Comparison of ENCODE assay signal across 10 cellular contexts in the genomic region with DNA sequence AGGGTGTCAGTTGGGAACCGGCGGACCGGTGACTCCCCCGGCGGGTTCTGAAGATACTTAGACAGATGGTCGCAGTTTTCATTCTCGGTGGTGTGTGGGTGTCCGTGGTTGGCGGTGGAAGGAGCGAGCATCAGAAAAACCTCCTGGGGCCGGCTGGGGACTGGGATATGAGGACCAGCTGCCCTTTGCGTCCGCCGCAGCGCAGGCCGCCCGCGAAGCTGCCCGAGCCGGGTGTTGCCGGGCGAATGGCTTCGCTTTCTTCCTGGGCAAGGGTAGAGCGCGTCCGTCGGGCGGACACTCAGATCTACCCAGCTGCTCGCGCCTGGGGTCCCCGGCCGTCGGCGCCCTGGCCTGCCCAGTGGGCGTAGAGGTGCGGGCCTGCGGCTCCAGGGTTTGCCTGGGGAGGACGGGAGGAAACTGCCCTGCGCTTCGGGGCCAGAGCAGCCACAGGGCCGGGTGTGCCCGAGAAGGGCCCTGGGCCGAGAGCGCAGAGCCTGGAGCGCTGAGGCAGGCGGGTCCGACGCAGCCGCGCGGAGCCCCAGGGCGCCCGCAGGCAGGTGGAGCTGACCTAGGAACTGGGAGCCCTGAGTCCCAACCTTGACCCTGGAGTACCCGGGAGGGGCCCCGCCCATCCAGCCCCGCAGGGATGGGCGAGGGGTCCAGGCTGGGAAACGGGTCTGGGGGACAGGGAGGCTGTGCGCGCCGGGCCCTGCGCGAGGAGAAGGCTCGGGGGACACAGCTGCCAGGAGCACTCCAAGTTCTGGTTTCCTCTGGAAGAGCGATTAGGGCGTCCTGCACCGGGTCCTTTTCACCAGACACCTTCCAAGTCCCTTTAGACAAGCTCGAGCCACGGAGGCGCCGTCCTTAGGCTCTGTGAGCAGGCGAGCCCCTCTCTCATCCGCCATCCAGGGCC. TPM values are rescaled to one million over a fixed set of nuclear protein-coding genes. Genes with fewer than 3 reads are reported as not detected.
A peak's percentile ranks its signal among the peaks of the same experiment; 100 is the strongest.
DNase-seq lines count a peak whose midpoint lies in the region; ATAC-seq and TF ChIP-seq lines count a peak whose summit lies in the region.
"Had no signal": no experiment of that assay in that cellular context is flagged by ENCODE, and none has a peak within 500 bp of the region (broad histone marks: within the 10 kb centered on the region; RNA-seq: fewer than 3 reads in every experiment).

No MANE protein-coding gene starts in this region.

- DNase-seq in Right ventricle myocardium superior (peak; percentile 39), left ventricle myocardium superior (no peak), fibroblast of pulmonary artery (ENCODE audit: low read depth) (peak; percentile 28), neural crest cell (ENCODE audit: low read depth, low spot score) (no peak), NCI-H1092 treated with DMSO at 0.1 percent for 48 hours (lab: John Stamatoyannopoulos, UW) (no peak), HuH-7 (ENCODE audit: low spot score) (no peak)
- DNase-seq: NCI-H2107 had no signal

- H3K4me1 Mint-ChIP-seq in neural crest cell: peaks cover 17% of the 10 kb centered on the region

- H3K9me3 Mint-ChIP-seq in neural crest cell: no peaks in the 10 kb centered on the region
- H3K9me3 Mint-ChIP-seq: T-helper 1 cell treated with Interleukin-12 subunit alpha and Interleukin-12 subunit beta and Interleukin-4 antibody, amounts not matched to agents 30 μg/mL and 1 μg/mL, for 36 hours had no signal

- peak overlapping the region; percentile 83 for H3K4me3 ChIP-seq in fibroblast of pulmonary artery (replicated peaks; ENCODE audit: low read depth, low read length)

- TF ChIP-seq CTCF in fibroblast of pulmonary artery (IDR thresholded peaks at IDR 0.05; ENCODE audit: low read length, missing control alignments) (no peak), neural crest cell (conservative IDR thresholded peaks at IDR 0.05) (no peak)

- intact Hi-C loops in Right ventricle myocardium superior (cut with DNase I): no loop called here
- intact Hi-C loops in left ventricle myocardium superior (cut with micrococcal nuclease): no loop called here

- ATAC-seq in Right ventricle myocardium superior (ENCODE audit: poor library complexity) (no peak), left ventricle myocardium superior (no peak), GM19455 (IDR thresholded peaks at IDR 0.05; ENCODE audit: unreplicated experiment) (no peak), HG02852 (IDR thresholded peaks at IDR 0.05; ENCODE audit: unreplicated experiment) (no peak)

- H3K27me3 Mint-ChIP-seq in neural crest cell (ENCODE audit: low read depth): peaks cover 89% of the 10 kb centered on the region

- H3K27ac Mint-ChIP-seq in neural crest cell (ENCODE audit: unreplicated experiment): no peak overlapping the region
- H3K27ac Mint-ChIP-seq: T-helper 1 cell treated with Interleukin-12 subunit alpha and Interleukin-12 subunit beta and Interleukin-4 antibody, amounts not matched to agents 30 μg/mL and 1 μg/mL, for 36 hours had no signal

- no peaks in the 10 kb centered on the region for H3K36me3 Mint-ChIP-seq in neural crest cell (ENCODE audit: low read depth)

- H3K4me3 Mint-ChIP-seq in neural crest cell: peak overlapping the region; percentile 67
- H3K4me3 Mint-ChIP-seq: T-helper 1 cell treated with Interleukin-12 subunit alpha and Interleukin-12 subunit beta and Interleukin-4 antibody, amounts not matched to agents 30 μg/mL and 1 μg/mL, for 36 hours had no signal

RNA-seq across cellular contexts. Expression of a gene that starts 1.3 kb away (rescaled TPM):
- 1.9 TPM for total RNA-seq in Right ventricle myocardium superior
- 2.6 TPM for total RNA-seq in left ventricle myocardium superior
- 0.96 and 1.1 TPM in 2 replicates for total RNA-seq in neural crest cell

Comparison
In these comparisons a context has a peak if more than half of its experiments do, and no peak if none do; other contexts are left out.
1. DNase-seq: peak in Right ventricle myocardium superior (single experiment) and fibroblast of pulmonary artery (single experiment); none in left ventricle myocardium superior (single experiment), neural crest cell (single experiment), NCI-H1092 treated with DMSO at 0.1 percent for 48 hours (single experiment) and HuH-7 (single experiment).